ENCODE assay signal across 33 cellular contexts in genomic region chr1:239835946-239836345, GRCh38.
"Had no signal": no experiment of that assay in that cellular context is flagged by ENCODE, and none has a peak within 500 bp of the region (broad histone marks: within the 10 kb centered on the region; RNA-seq: fewer than 3 reads in every experiment).

No MANE protein-coding gene starts in this region.

- H3K27ac ChIP-seq: adrenal gland, ascending aorta, breast epithelium, cardiac muscle cell, colonic mucosa, dorsolateral prefrontal cortex, esophagus muscularis mucosa, foreskin keratinocyte, gastrocnemius medialis, heart left ventricle had no signal

- H3K27me3 ChIP-seq: adrenal gland, ascending aorta, breast epithelium, cardiac muscle cell, colonic mucosa, dorsolateral prefrontal cortex, esophagus muscularis mucosa, foreskin keratinocyte, gastrocnemius medialis, heart left ventricle had no signal

- ATAC-seq: activated CD4-positive, alpha-beta T cell treated with anti-CD3 and anti-CD28 coated beads for 36 hours; activated CD8-positive, alpha-beta memory T cell treated with anti-CD3 and anti-CD28 coated beads, Interleukin-2, amount 10 ng/mL, durations not matched to agents 7 days and 5 days; activated CD8-positive, alpha-beta T cell treated with anti-CD3 and anti-CD28 coated beads, Interleukin-2, amount 10 ng/mL, durations not matched to agents 7 days and 5 days; activated naive CD8-positive, alpha-beta T cell treated with anti-CD3 and anti-CD28 coated beads, Interleukin-2, amount 50 U/mL, for 24 hours; foreskin keratinocyte; gastrocnemius medialis; heart left ventricle; T-cell had no signal

- DNase-seq: activated CD4-positive, alpha-beta memory T cell treated with anti-CD3 and anti-CD28 coated beads for 36 hours; activated CD4-positive, alpha-beta T cell treated with anti-CD3 and anti-CD28 coated beads for 36 hours; activated CD4-positive, alpha-beta T cell treated with anti-CD3 and anti-CD28 coated beads, Interleukin-2, amount 10 ng/mL, durations not matched to agents 24 days and 14 days; activated CD4-positive, CD25-positive, alpha-beta regulatory T cell; activated CD4-positive, CD25-positive, alpha-beta regulatory T cell treated with anti-CD3 and anti-CD28 coated beads, Interleukin-2, amount 50 U/mL, for 72 hours; activated CD8-positive, alpha-beta memory T cell treated with anti-CD3 and anti-CD28 coated beads, Interleukin-2, amount 10 ng/mL, durations not matched to agents 7 days and 5 days; activated CD8-positive, alpha-beta memory T cell treated with anti-CD3 and anti-CD28 coated beads, Interleukin-2, amount 50 U/mL, for 4 hours; activated CD8-positive, alpha-beta T cell treated with anti-CD3 and anti-CD28 coated beads, Interleukin-2, amount 10 ng/mL, durations not matched to agents 7 days and 5 days; activated effector memory CD4-positive, alpha-beta T cell treated with anti-CD3 and anti-CD28 coated beads, Interleukin-2, amount 50 U/mL, for 16 hours; activated naive CD4-positive, alpha-beta T cell treated with anti-CD3 and anti-CD28 coated beads for 36 hours; activated naive CD8-positive, alpha-beta T cell treated with anti-CD3 and anti-CD28 coated beads for 36 hours; activated naive CD8-positive, alpha-beta T cell treated with anti-CD3 and anti-CD28 coated beads, Interleukin-2, amount 50 U/mL, for 24 hours; activated T-cell treated with anti-CD3 and anti-CD28 coated beads, Interleukin-2, amount 50 U/mL, for 1 hour; activated T-cell treated with anti-CD3 and anti-CD28 coated beads, Interleukin-2, amount 50 U/mL, for 48 hours; adrenal gland; amygdala; central memory CD4-positive, alpha-beta T cell; cerebellar nuclear complex; colonic mucosa; dorsolateral prefrontal cortex; effector memory CD4-positive, alpha-beta T cell; endodermal cell; erythroblast; foreskin keratinocyte; gastrocnemius medialis; glutamatergic neuron; heart left ventricle; T-cell; T-helper 9 cell had no signal

- H3K36me3 ChIP-seq: adrenal gland, ascending aorta, breast epithelium, cardiac muscle cell, colonic mucosa, esophagus muscularis mucosa, gastrocnemius medialis, heart left ventricle had no signal

- H3K4me1 ChIP-seq: adrenal gland, ascending aorta, breast epithelium, colonic mucosa, foreskin keratinocyte, gastrocnemius medialis, heart left ventricle had no signal

- H3K4me3 ChIP-seq: adrenal gland, ascending aorta, breast epithelium, cardiac muscle cell, colonic mucosa, dorsolateral prefrontal cortex, esophagus muscularis mucosa, gastrocnemius medialis, heart left ventricle had no signal

- H3K9me3 ChIP-seq: adrenal gland, ascending aorta, breast epithelium, colonic mucosa, esophagus muscularis mucosa, gastrocnemius medialis, heart left ventricle had no signal
